22 cellular contexts compared by ENCODE assay signal in the genomic region with DNA sequence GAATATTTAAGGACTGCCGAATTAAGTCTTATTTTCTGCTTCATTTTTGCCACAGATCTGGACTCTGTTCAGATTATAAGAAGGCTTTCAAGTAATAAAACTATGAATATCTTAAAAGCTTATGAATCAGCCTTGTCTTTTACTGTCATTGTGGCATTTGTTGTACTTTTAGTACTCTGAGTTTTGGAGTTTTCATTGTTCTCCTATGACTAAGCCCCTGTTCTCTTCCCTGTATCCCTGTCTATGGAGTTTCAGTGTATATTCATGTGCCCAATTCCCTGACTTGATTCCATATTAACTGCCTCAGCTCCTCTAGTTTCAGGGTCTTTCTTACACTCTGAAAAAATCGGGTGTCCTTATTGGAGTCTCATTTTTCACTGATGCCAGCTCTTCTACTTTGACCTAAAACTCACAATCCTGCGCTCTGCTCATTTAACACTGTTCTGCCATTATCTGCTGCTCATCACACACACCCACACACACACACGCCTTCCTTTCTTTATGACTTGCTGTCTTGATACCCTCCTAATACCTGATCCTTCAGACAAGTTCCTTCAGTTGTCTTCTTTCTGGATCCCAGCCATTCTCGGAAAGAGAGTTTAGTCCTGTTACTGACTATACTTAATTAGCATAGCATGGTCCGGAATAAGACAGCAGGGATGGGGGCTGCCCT.
DNase-seq lines count a peak whose midpoint lies in the region; TF ChIP-seq lines count a peak whose summit lies in the region.
"Had no signal": no experiment of that assay in that cellular context is flagged by ENCODE, and none has a peak within 500 bp of the region (broad histone marks: within the 10 kb centered on the region; RNA-seq: fewer than 3 reads in every experiment).

No MANE protein-coding gene starts in this region.

- no peaks in the 10 kb centered on the region for H3K4me1 Mint-ChIP-seq in neural progenitor cell
- H3K4me1 Mint-ChIP-seq: CD4-positive, CD25-positive, alpha-beta regulatory T cell had no signal

- H3K4me1 ChIP-seq in A673 (ENCODE audit: insufficient read depth, low read length, poor library complexity, severe bottlenecking) (peaks cover 5% of the 10 kb centered on the region), neural progenitor cell (no peaks in the 10 kb centered on the region), ovary (ENCODE audit: insufficient read depth) (no peaks in the 10 kb centered on the region)
- H3K4me1 ChIP-seq: A549 had no signal

- TF ChIP-seq POLR2A in ovary (IDR thresholded peaks at IDR 0.05): no peak

- no peak for TF ChIP-seq EP300 in ovary (IDR thresholded peaks at IDR 0.05)

- H4K20me1 ChIP-seq in neural progenitor cell (ENCODE audit: low read depth): no peaks in the 10 kb centered on the region

- no peaks in the 10 kb centered on the region for H3F3A ChIP-seq in neural progenitor cell (ENCODE audit: low read depth)

- no peak overlapping the region for H3K4me3 Mint-ChIP-seq in neural progenitor cell
- H3K4me3 Mint-ChIP-seq: CD4-positive, CD25-positive, alpha-beta regulatory T cell had no signal

- H2AFZ ChIP-seq in neural progenitor cell (replicated peaks): peak overlapping the region; percentile 66

- POLR2A ChIA-PET in A673 (lab: Charles Lee; ENCODE audit: low non-redundant PET): no interaction called here

- no peaks in the 10 kb centered on the region for H3K9me3 Mint-ChIP-seq in neural progenitor cell

- H3K9ac ChIP-seq in neural progenitor cell: no peak overlapping the region
- H3K9ac ChIP-seq: SK-N-SH had no signal

- DNase-seq in A673 (ENCODE audit: low spot score) (peak; percentile 10), HCEC 1CT (peak; percentile 13), fibroblast of pulmonary artery (ENCODE audit: low read depth) (peak; percentile 11), neural progenitor cell (ENCODE audit: low spot score) (no peak), NCI-H526 treated with DMSO at 0.1 percent for 48 hours (lab: John Stamatoyannopoulos, UW) (no peak), GM03348 (ENCODE audit: low spot score) (no peak), ovary (no peak), NOMO-1 treated with DMSO at 0.1 percent for 48 hours (lab: John Stamatoyannopoulos, UW; ENCODE audit: unreplicated experiment) (no peak)
- DNase-seq: BE2C; CD4-positive, CD25-positive, alpha-beta regulatory T cell; COR-L47; DMS79; GOT3; NCI-H1092 treated with DMSO at 0.1 percent for 48 hours; NCI-H146; NCI-H2029; NCI-H345; NCI-H524; SHP77 treated with DMSO at 0.1 percent for 48 hours; SK-N-SH had no signal

- 62 to 71% (median 65%) methylated on average over 6 of the region's 6 CpGs for WGBS in ovary, 3 donors

- CTCF ChIA-PET in A673 (lab: Charles Lee): no interaction called here

- no peak for TF ChIP-seq CTCF in A673 (conservative IDR thresholded peaks at IDR 0.05; ENCODE audit: low read depth, low read length)
- no peak for TF ChIP-seq CTCF in fibroblast of pulmonary artery (IDR thresholded peaks at IDR 0.05; ENCODE audit: low read length, missing control alignments)
- TF ChIP-seq CTCF in neural progenitor cell (IDR thresholded peaks at IDR 0.05): no peak
- TF ChIP-seq CTCF in ovary (IDR thresholded peaks at IDR 0.05): no peak

- no peak overlapping the region for H3K4me3 ChIP-seq in A673 (ENCODE audit: low read depth, low read length, poor library complexity, severe bottlenecking)
- no peak overlapping the region for H3K4me3 ChIP-seq in fibroblast of pulmonary artery (replicated peaks; ENCODE audit: low read depth, low read length)
- H3K4me3 ChIP-seq in neural progenitor cell: no peak overlapping the region
- no peak overlapping the region for H3K4me3 ChIP-seq in ovary
- H3K4me3 ChIP-seq: A549, K562 had no signal

- H3K27me3 ChIP-seq in A673 (replicated peaks; ENCODE audit: insufficient read depth, low read depth, low read length, poor library complexity): no peaks in the 10 kb centered on the region
- no peaks in the 10 kb centered on the region for H3K27me3 ChIP-seq in neural progenitor cell
- no peaks in the 10 kb centered on the region for H3K27me3 ChIP-seq in ovary
- H3K27me3 ChIP-seq: BE2C had no signal

- H3K9me3 ChIP-seq in A673 (ENCODE audit: low read depth, low read length, poor library complexity, severe bottlenecking) (no peaks in the 10 kb centered on the region), neural progenitor cell (ENCODE audit: low read depth) (no peaks in the 10 kb centered on the region), ovary (no peaks in the 10 kb centered on the region)
- H3K9me3 ChIP-seq: A549, BE2C, SK-N-SH had no signal

- no peaks in the 10 kb centered on the region for H3K36me3 Mint-ChIP-seq in neural progenitor cell
- H3K36me3 Mint-ChIP-seq: CD4-positive, CD25-positive, alpha-beta regulatory T cell had no signal

- H3K27me3 Mint-ChIP-seq in neural progenitor cell (ENCODE audit: insufficient read depth, low read depth): peaks cover 2% of the 10 kb centered on the region
- H3K27me3 Mint-ChIP-seq: CD4-positive, CD25-positive, alpha-beta regulatory T cell had no signal

- no peaks in the 10 kb centered on the region for H3K36me3 ChIP-seq in A673 (ENCODE audit: insufficient read depth, low read length, poor library complexity, severe bottlenecking)
- H3K36me3 ChIP-seq in neural progenitor cell: no peaks in the 10 kb centered on the region
- H3K36me3 ChIP-seq in ovary: no peaks in the 10 kb centered on the region
- H3K36me3 ChIP-seq: BE2C had no signal

- no peaks in the 10 kb centered on the region for H3K79me2 ChIP-seq in neural progenitor cell (ENCODE audit: low read depth)

- intact Hi-C loops in A673 (cut with micrococcal nuclease; ENCODE audit: unreplicated experiment) (no loop called here), ovary (cut with DNase I) (no loop called here)

- no TSS peak for BruUV-seq in A673 (replicated peaks; lab: Mats Ljungman, UMichigan)

- H3K27ac ChIP-seq in A673 (ENCODE audit: low read depth, low read length, poor library complexity, severe bottlenecking) (no peak overlapping the region), neural progenitor cell (no peak overlapping the region), ovary (no peak overlapping the region)
- H3K27ac ChIP-seq: A549 had no signal

- no peak overlapping the region for H3K27ac Mint-ChIP-seq in neural progenitor cell
- H3K27ac Mint-ChIP-seq: CD4-positive, CD25-positive, alpha-beta regulatory T cell had no signal

- no peak overlapping the region for H3K4me2 ChIP-seq in neural progenitor cell
- H3K4me2 ChIP-seq: A549, SK-N-SH had no signal

Comparison
In these comparisons a context has a peak if more than half of its experiments do, and no peak if none do; other contexts are left out.
1. DNase-seq: peak in A673 (single experiment), HCEC 1CT (single experiment) and fibroblast of pulmonary artery (single experiment); none in neural progenitor cell (single experiment), NCI-H526 treated with DMSO at 0.1 percent for 48 hours (single experiment), GM03348 (single experiment), ovary (0 of 5) and NOMO-1 treated with DMSO at 0.1 percent for 48 hours (single experiment).